ENCODE assay signal across 15 cellular contexts in the genomic region with DNA sequence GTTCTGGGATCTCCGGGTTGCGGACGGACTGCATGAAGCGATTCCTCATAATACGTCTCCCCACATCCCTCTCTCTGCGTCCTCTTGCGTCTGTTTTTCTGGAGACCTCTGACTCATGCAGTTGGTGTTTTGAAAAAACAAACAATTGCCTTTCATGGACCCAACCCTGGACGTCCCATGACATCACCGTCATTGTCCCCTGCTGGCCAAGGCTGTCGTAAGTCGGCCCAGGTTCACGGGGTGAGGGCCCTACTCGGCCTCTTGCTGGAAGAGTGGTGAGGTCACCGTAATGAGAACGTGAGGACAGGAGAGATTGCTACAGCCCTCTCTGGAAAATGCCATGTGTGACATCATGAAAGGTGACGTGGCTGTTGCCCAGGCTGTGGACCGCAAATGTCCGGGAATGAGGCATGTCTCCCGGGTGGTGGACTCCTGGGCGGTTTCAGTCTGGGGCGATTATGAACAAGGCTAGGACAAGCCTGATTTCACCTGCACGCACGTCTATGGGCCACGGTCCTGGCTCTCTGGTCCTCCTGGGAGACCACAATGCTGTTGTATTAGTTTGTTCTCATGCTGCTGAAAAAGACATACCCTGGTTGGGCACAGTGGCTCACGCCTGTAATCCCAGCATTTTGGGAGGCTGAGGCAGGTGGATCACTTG. TPM values are rescaled to one million over a fixed set of nuclear protein-coding genes. Genes with fewer than 3 reads are reported as not detected.
DNase-seq lines count a peak whose midpoint lies in the region; ATAC-seq and TF ChIP-seq lines count a peak whose summit lies in the region.
"Had no signal": no experiment of that assay in that cellular context is flagged by ENCODE, and none has a peak within 500 bp of the region (broad histone marks: within the 10 kb centered on the region; RNA-seq: fewer than 3 reads in every experiment).

No MANE protein-coding gene starts in this region.

- H3K9me3 ChIP-seq in breast epithelium (no peaks in the 10 kb centered on the region), upper lobe of right lung (no peaks in the 10 kb centered on the region)
- H3K9me3 ChIP-seq: transverse colon had no signal

- intact Hi-C loops in MCF 10A (cut with micrococcal nuclease): no loop called here
- intact Hi-C loops in breast epithelium (cut with DNase I; ENCODE audit: low total_unique reads): no loop called here
- intact Hi-C loops in upper lobe of right lung (cut with DNase I): no loop called here

- TF ChIP-seq CTCF in MCF 10A (IDR thresholded peaks at IDR 0.05; ENCODE audit: unreplicated experiment): no peak
- TF ChIP-seq CTCF in breast epithelium (IDR thresholded peaks at IDR 0.05): no peak
- TF ChIP-seq CTCF in upper lobe of right lung (IDR thresholded peaks at IDR 0.05): no peak
- TF ChIP-seq CTCF in chondrocyte (IDR thresholded peaks at IDR 0.05): no peak

- no peak overlapping the region for H3K4me3 Mint-ChIP-seq in MCF 10A (ENCODE audit: unreplicated experiment)
- no peak overlapping the region for H3K4me3 Mint-ChIP-seq in chondrocyte (ENCODE audit: unreplicated experiment)

- no peaks in the 10 kb centered on the region for H3K36me3 ChIP-seq in breast epithelium
- no peaks in the 10 kb centered on the region for H3K36me3 ChIP-seq in upper lobe of right lung
- H3K36me3 ChIP-seq: transverse colon had no signal

- peaks cover 0 to 6% of the 10 kb centered on the region in 2 donors for H3K27me3 ChIP-seq in breast epithelium
- H3K27me3 ChIP-seq in upper lobe of right lung: no peaks in the 10 kb centered on the region
- H3K27me3 ChIP-seq: body of pancreas had no signal

- H3K4me3 ChIP-seq in breast epithelium (no peak overlapping the region), upper lobe of right lung (no peak overlapping the region)
- H3K4me3 ChIP-seq: body of pancreas, transverse colon had no signal

- peak; percentile 94 for DNase-seq in MCF 10A (ENCODE audit: unreplicated experiment)
- no peak for DNase-seq in breast epithelium (ENCODE audit: low spot score in 2 of 2)
- peak; percentile 96 for DNase-seq in T1000 (lab: John Stamatoyannopoulos, UW)
- peak; percentile 37 for DNase-seq in fibroblast of the conjunctiva (ENCODE audit: low read depth)
- no peak for DNase-seq in upper lobe of right lung
- no peak for DNase-seq in chondrocyte (ENCODE audit: low spot score)
- no peak for DNase-seq in GM03348 (ENCODE audit: low spot score)
- DNase-seq: activated CD8-positive, alpha-beta memory T cell treated with anti-CD3 and anti-CD28 coated beads, Interleukin-2, amount 50 U/mL, for 4 hours; GDM1; glutamatergic neuron; NK-92 treated with Interleukin-12 subunit alpha and Interleukin-12 subunit beta, amount 100 ng/mL, for 24 hours; transverse colon had no signal

- BruUV-seq in MCF 10A (replicated peaks; lab: Mats Ljungman, UMichigan): no TSS peak

- ATAC-seq in upper lobe of right lung (peak; percentile 34), GM21723 (IDR thresholded peaks at IDR 0.05; ENCODE audit: unreplicated experiment) (no peak)
- ATAC-seq: body of pancreas had no signal

- H3K9me3 Mint-ChIP-seq in MCF 10A (ENCODE audit: unreplicated experiment) (no peaks in the 10 kb centered on the region), chondrocyte (ENCODE audit: low read depth) (peaks cover 12% of the 10 kb centered on the region)

- CTCF ChIA-PET in MCF 10A (lab: Yijun Ruan, JAX): no interaction called here

- H3K4me1 ChIP-seq in breast epithelium: no peaks in the 10 kb centered on the region
- no peaks in the 10 kb centered on the region for H3K4me1 ChIP-seq in upper lobe of right lung

- no peaks in the 10 kb centered on the region for H3K27me3 Mint-ChIP-seq in MCF 10A (ENCODE audit: insufficient read depth, unreplicated experiment)
- H3K27me3 Mint-ChIP-seq in chondrocyte (ENCODE audit: low read depth): no peaks in the 10 kb centered on the region

- H3K36me3 Mint-ChIP-seq in MCF 10A (ENCODE audit: insufficient read depth, unreplicated experiment) (no peaks in the 10 kb centered on the region), chondrocyte (ENCODE audit: low read depth) (peaks cover 3% of the 10 kb centered on the region)

- POLR2A ChIA-PET in MCF 10A (lab: Yijun Ruan, JAX): interaction anchor here (1.2 kb wide), 1 partner anchor 15 kb away, joined by 4 read pairs; no protein-coding TSS in a partner anchor

- H3K27ac Mint-ChIP-seq in MCF 10A (ENCODE audit: low read depth, unreplicated experiment) (no peak overlapping the region), chondrocyte (ENCODE audit: unreplicated experiment) (no peak overlapping the region)

- H3K27ac ChIP-seq in breast epithelium: no peak overlapping the region
- H3K27ac ChIP-seq in upper lobe of right lung: no peak overlapping the region
- H3K27ac ChIP-seq: body of pancreas, transverse colon had no signal

- TF ChIP-seq POLR2A in breast epithelium (IDR thresholded peaks at IDR 0.05): no peak

- no peaks in the 10 kb centered on the region for H3K4me1 Mint-ChIP-seq in MCF 10A (ENCODE audit: insufficient read depth, unreplicated experiment)
- H3K4me1 Mint-ChIP-seq in chondrocyte (ENCODE audit: low read depth): peaks cover 6% of the 10 kb centered on the region

RNA-seq across cellular contexts. Expression of gene MAFK, which starts 9.8 kb away (rescaled TPM):
- total RNA-seq in MCF 10A (2022) (37.8 and 45.6 TPM in 2 replicates), breast epithelium (10 to 100 TPM; 14.4 to 25.9 (median 25.2) TPM), upper lobe of right lung (64.8 TPM), chondrocyte (21.4 to 36.1 TPM (median 35.9 TPM) in 3 replicates)

RNA-seq across cellular contexts. Expression of gene INTS1, which starts 16.5 kb away (rescaled TPM):
- total RNA-seq in MCF 10A (2022) (86.3 and 93.5 TPM in 2 replicates), breast epithelium (10 to 100 TPM; 27.5 to 32.1 (median 27.7) TPM), upper lobe of right lung (49.2 TPM), chondrocyte (74.8 to 94.4 TPM (median 80.4 TPM) in 3 replicates)

RNA-seq across cellular contexts. Expression of gene TMEM184A, which starts 35.3 kb away (rescaled TPM):
- 9.0 and 14.2 TPM in 2 replicates for total RNA-seq in MCF 10A (2022)
- 1 to 10 TPM in 2 of 3 donors, not detected in 1; 6.6 to 8.2 TPM for total RNA-seq in breast epithelium
- total RNA-seq in upper lobe of right lung: 4.4 TPM
- 0.07 to 0.22 TPM (median 0.15 TPM) in 3 replicates for total RNA-seq in chondrocyte
- total RNA-seq: A673 had no signal

RNA-seq across cellular contexts. Expression of gene PSMG3, which starts 49.1 kb away (rescaled TPM):
- 38.2 and 42.1 TPM in 2 replicates for total RNA-seq in MCF 10A (2022)
- 10 to 100 TPM; 32.6 to 52.8 (median 45.4) TPM for total RNA-seq in breast epithelium
- total RNA-seq in upper lobe of right lung: 20.3 TPM
- total RNA-seq in chondrocyte: 29.9 to 31.9 TPM (median 31.7 TPM) in 3 replicates

Comparison
In these comparisons a context has a peak if more than half of its experiments do, and no peak if none do; other contexts are left out.
1. DNase-seq: peak in MCF 10A (single experiment), T1000 (single experiment) and fibroblast of the conjunctiva (single experiment); none in breast epithelium (0 of 2), upper lobe of right lung (single experiment), chondrocyte (single experiment) and GM03348 (single experiment).